9 cellular contexts compared by ENCODE assay signal in genomic region chr3:42014949-42015533, GRCh38. TPM values are rescaled to one million over a fixed set of nuclear protein-coding genes. Genes with fewer than 3 reads are reported as not detected.
DNase-seq lines count a peak whose midpoint lies in the region; ATAC-seq, FAIRE-seq and TF ChIP-seq lines count a peak whose summit lies in the region.
"Had no signal": no experiment of that assay in that cellular context is flagged by ENCODE, and none has a peak within 500 bp of the region (broad histone marks: within the 10 kb centered on the region; RNA-seq: fewer than 3 reads in every experiment).

No MANE protein-coding gene starts in this region.

- no peaks in the 10 kb centered on the region; the same call in 2 of the 3 replicates for H3K36me3 ChIP-seq in K562 (ENCODE audit: control insufficient read depth, insufficient read depth, low read length)

- H3K27me3 ChIP-seq in K562 (ENCODE audit: control insufficient read depth in 2 of 2, insufficient read depth in 2 of 2, low read length in 2 of 2): no peaks in the 10 kb centered on the region; a peak in 1 of 5 replicates

- H3K9ac ChIP-seq in K562 (ENCODE audit: insufficient read depth in 1 of 2, low read depth in 2 of 2, low read length in 2 of 2): peak overlapping the region; percentile 84 to 97

- 27% methylated on average over 11 of the region's 11 CpGs for WGBS in K562 (ENCODE audit: insufficient coverage, low coverage, missing lambda C conversion rate)

- no peaks in the 10 kb centered on the region for H3K9me3 ChIP-seq in K562 (replicated peaks; ENCODE audit: control insufficient read depth, insufficient read depth, low read depth, low read length)

- H3K4me1 ChIP-seq in K562 (replicated peaks in 1 of 2; ENCODE audit: control insufficient read depth in 2 of 2, insufficient read depth in 2 of 2, low read length in 2 of 2): peaks cover 16 to 24% of the 10 kb centered on the region in 2 experiments

- no peaks in the 10 kb centered on the region for H3K27me3 Mint-ChIP-seq in activated CD8-positive, alpha-beta memory T cell treated with anti-CD3 and anti-CD28 coated beads, Interleukin-2, amount 10 ng/mL, durations not matched to agents 7 days and 5 days

- TSS peak; percentile 52 for BruUV-seq in K562 (replicated peaks; lab: Mats Ljungman, UMichigan)

- peaks cover 59% of the 10 kb centered on the region for H3K79me2 ChIP-seq in K562 (ENCODE audit: control insufficient read depth, insufficient read depth, low read length)

- H3K36me3 Mint-ChIP-seq in activated CD8-positive, alpha-beta memory T cell treated with anti-CD3 and anti-CD28 coated beads, Interleukin-2, amount 10 ng/mL, durations not matched to agents 7 days and 5 days: no peaks in the 10 kb centered on the region

- no peak for ATAC-seq in activated CD8-positive, alpha-beta memory T cell treated with anti-CD3 and anti-CD28 coated beads, Interleukin-2, amount 10 ng/mL, durations not matched to agents 7 days and 5 days
- peak; percentile 32 for ATAC-seq in K562

- no peak for TF ChIP-seq POLR2A in K562 (conservative IDR thresholded peaks at IDR 0.05)

- H3K27ac ChIP-seq in K562 (ENCODE audit: extremely low read depth, low read depth, low read length) (peak overlapping the region; percentile 90; the same call in 1 of the 3 replicates), skin epidermis (peak overlapping the region in 14 of 21 experiments; percentile 18 to 94 (median 90))

- H3K9me3 Mint-ChIP-seq in activated CD8-positive, alpha-beta memory T cell treated with anti-CD3 and anti-CD28 coated beads, Interleukin-2, amount 10 ng/mL, durations not matched to agents 7 days and 5 days (ENCODE audit: low read depth): no peaks in the 10 kb centered on the region

- DNase-seq in activated CD8-positive, alpha-beta memory T cell treated with anti-CD3 and anti-CD28 coated beads, Interleukin-2, amount 10 ng/mL, durations not matched to agents 7 days and 5 days: peak; percentile 53
- no peak for DNase-seq in activated CD8-positive, alpha-beta memory T cell treated with anti-CD3 and anti-CD28 coated beads for 24 hours
- DNase-seq in NCI-H82 (lab: John Stamatoyannopoulos, UW): peak; percentile 84
- DNase-seq in K562 (ENCODE audit: extremely low read depth in 1 of 4, low spot score in 3 of 4): peak in 2 of 4 experiments; percentile 33 to 49
- peak; percentile 34 for DNase-seq in iPS-NIHi7 (ENCODE audit: extremely low spot score)
- no peak for DNase-seq in NCI-H2196 treated with DMSO at 0.1 percent for 48 hours (lab: John Stamatoyannopoulos, UW; ENCODE audit: unreplicated experiment)
- DNase-seq in NCI-H510A (lab: John Stamatoyannopoulos, UW): no peak

- H3K27ac Mint-ChIP-seq in activated CD8-positive, alpha-beta memory T cell treated with anti-CD3 and anti-CD28 coated beads, Interleukin-2, amount 10 ng/mL, durations not matched to agents 7 days and 5 days: peak overlapping the region; percentile 83

- no peak overlapping the region for H2AFZ ChIP-seq in K562 (ENCODE audit: low read depth, low read length)

- H3K4me3 ChIP-seq in K562 (peak overlapping the region; percentile 85), skin epidermis (peak overlapping the region; percentile 68 to 96 (median 81))

- TF ChIP-seq RAD21 in K562 (CRISPR knock-in tag; conservative IDR thresholded peaks at IDR 0.05 in 1 of 2, IDR thresholded peaks at IDR 0.05 in 1 of 2): no peak

- CTCF ChIA-PET in activated CD8-positive, alpha-beta memory T cell treated with anti-CD3 and anti-CD28 coated beads, Interleukin-2, amount 10 ng/mL, durations not matched to agents 7 days and 5 days (lab: Charles Lee): interaction anchor here (0.7 to 1.7 kb wide), 5 partner anchors 10 to 176 kb away, joined by 3 to 9 read pairs (median 3); no protein-coding TSS in a partner anchor
- CTCF ChIA-PET in K562 (lab: Yijun Ruan, JAX; ENCODE audit: low intra/inter-chr PET ratio): interaction anchor here (1.4 kb wide), 1 partner anchor 84 kb away, joined by 6 read pairs; no protein-coding TSS in a partner anchor

- in situ Hi-C loops in K562 (cut with MboI): no loop called here

- peaks cover 35% of the 10 kb centered on the region for H3K4me1 Mint-ChIP-seq in activated CD8-positive, alpha-beta memory T cell treated with anti-CD3 and anti-CD28 coated beads, Interleukin-2, amount 10 ng/mL, durations not matched to agents 7 days and 5 days

- peak; percentile 35 for FAIRE-seq in K562 (lab: Jason Lieb, UNC)
- FAIRE-seq: colon had no signal

- H3K4me2 ChIP-seq in K562 (ENCODE audit: insufficient read depth, low read length): peak overlapping the region; percentile 88

- intact Hi-C loops in K562 (cut with micrococcal nuclease): no loop called here

- no peak for TF ChIP-seq CTCF in K562 (IDR thresholded peaks at IDR 0.05 in 2 of 3, conservative IDR thresholded peaks at IDR 0.05 in 1 of 3; ENCODE audit: insufficient read depth in 2 of 3, low read depth in 1 of 3, low read length in 3 of 3)

- no peaks in the 10 kb centered on the region for H3K9me1 ChIP-seq in K562 (ENCODE audit: control insufficient read depth, insufficient read depth, low read length)

- no peak for TF ChIP-seq EP300 in K562 (IDR thresholded peaks at IDR 0.05; ENCODE audit: low read length)

- POLR2A ChIA-PET in K562 (lab: Yijun Ruan, JAX): interaction anchor here (0.6 to 3.3 kb wide), 12 partner anchors 9 to 184 kb away, joined by 3 to 27 read pairs (median 4); no protein-coding TSS in a partner anchor

- H4K20me1 ChIP-seq in K562 (replicated peaks; ENCODE audit: control insufficient read depth, insufficient read depth, low read length): peaks cover 6% of the 10 kb centered on the region; the same call in 1 of the 2 replicates

- H3K4me3 Mint-ChIP-seq in activated CD8-positive, alpha-beta memory T cell treated with anti-CD3 and anti-CD28 coated beads, Interleukin-2, amount 10 ng/mL, durations not matched to agents 7 days and 5 days: peak overlapping the region; percentile 79

TF ChIP-seq in K562, 482 proteins besides CTCF, POLR2A, EP300 and RAD21:
- TF ChIP-seq CSDE1 (IDR thresholded peaks at IDR 0.05): no peak
- 0 out of 2 replicates have a peak, but pooled peaks have one; percentile 40 for TF ChIP-seq CBFB (CRISPR knock-in tag; IDR thresholded peaks at IDR 0.05)
- 0 out of 2 replicates have a peak, but pooled peaks have one; percentile 28 for TF ChIP-seq LEF1 (IDR thresholded peaks at IDR 0.05)
- TF ChIP-seq HDAC2 (IDR thresholded peaks at IDR 0.05): no peak
- TF ChIP-seq TFAP4 (CRISPR knock-in tag; IDR thresholded peaks at IDR 0.05; ENCODE audit: borderline replicate concordance): peak; percentile 26; the same call in 1 of the 2 replicates
- peak; percentile 59; the same call in 1 of the 2 replicates for TF ChIP-seq ZBTB7A (IDR thresholded peaks at IDR 0.05; ENCODE audit: borderline replicate concordance, control insufficient read depth, low read depth, low read length)
- TF ChIP-seq BRD4 (IDR thresholded peaks at IDR 0.05): no peak
- TF ChIP-seq GABPB1 (CRISPR knock-in tag; IDR thresholded peaks at IDR 0.05): 0 out of 2 replicates have a peak, but pooled peaks have one; percentile 25
- no peak for TF ChIP-seq NCOA4 (IDR thresholded peaks at IDR 0.05; ENCODE audit: partially characterized antibody)
- no peak for TF ChIP-seq POLR2H (tag; IDR thresholded peaks at IDR 0.05; ENCODE audit: low read depth)
- TF ChIP-seq PCBP2 (IDR thresholded peaks at IDR 0.05; ENCODE audit: low read depth, low read length, poor library complexity, severe bottlenecking): no peak
- no peak for TF ChIP-seq JUNB (CRISPR knock-in tag; conservative IDR thresholded peaks at IDR 0.05)
- TF ChIP-seq, protein P1, sequence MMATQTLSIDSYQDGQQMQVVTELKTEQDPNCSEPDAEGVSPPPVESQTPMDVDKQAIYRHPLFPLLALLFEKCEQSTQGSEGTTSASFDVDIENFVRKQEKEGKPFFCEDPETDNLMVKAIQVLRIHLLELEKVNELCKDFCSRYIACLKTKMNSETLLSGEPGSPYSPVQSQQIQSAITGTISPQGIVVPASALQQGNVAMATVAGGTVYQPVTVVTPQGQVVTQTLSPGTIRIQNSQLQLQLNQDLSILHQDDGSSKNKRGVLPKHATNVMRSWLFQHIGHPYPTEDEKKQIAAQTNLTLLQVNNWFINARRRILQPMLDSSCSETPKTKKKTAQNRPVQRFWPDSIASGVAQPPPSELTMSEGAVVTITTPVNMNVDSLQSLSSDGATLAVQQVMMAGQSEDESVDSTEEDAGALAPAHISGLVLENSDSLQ (IDR thresholded peaks at IDR 0.05): peak; percentile 58
- TF ChIP-seq GTF2A2 (tag; IDR thresholded peaks at IDR 0.05): no peak
- no peak for TF ChIP-seq E2F3 (CRISPR knock-in tag; IDR thresholded peaks at IDR 0.05)

RNA-seq across cellular contexts. Expression of gene ULK4, which starts 53.1 kb away (rescaled TPM):
- 10 to 100 TPM in 1 of 2 experiments, 1 to 10 TPM in 1; 9.5 to 13.3 TPM for total RNA-seq in activated CD8-positive, alpha-beta memory T cell treated with anti-CD3 and anti-CD28 coated beads, Interleukin-2, amount 10 ng/mL, durations not matched to agents 7 days and 5 days
- total RNA-seq in K562 (2011; cell fraction: chromatin; rRNA removed; ENCODE audit: low replicate concordance): 5.5 and 12.7 TPM in 2 replicates
- 3.6 and 3.8 TPM in 2 replicates for total RNA-seq in K562 (2011; cell fraction: nucleolus; rRNA removed)
- 5.5 and 6.0 TPM in 2 replicates for total RNA-seq in K562 (2011; cell fraction: nucleoplasm; rRNA removed)
- 2.9 and 5.7 TPM in 2 replicates for total RNA-seq in K562 (2014; rRNA removed)
- 5.2 and 5.9 TPM in 2 replicates for total RNA-seq in K562 (2014; rRNA removed; fragmentation: Illumina TruSeq; extraction: Trizol)
- total RNA-seq in K562 (2015; rRNA removed; fragmentation: Illumina TruSeq; extraction: Trizol): 4.6 and 4.8 TPM in 2 replicates
- 3.1 and 3.3 TPM in 2 replicates for total RNA-seq in K562 (2021)
- polyA plus RNA-seq in K562 (2011; rRNA removed): 2.1 and 3.2 TPM in 2 replicates
- polyA plus RNA-seq in K562 (2011; cell fraction: cytosol; rRNA removed): 0.95 and 0.99 TPM in 2 replicates
- 2.9 and 3.5 TPM in 2 replicates for polyA plus RNA-seq in K562 (2011; cell fraction: nucleus; rRNA removed)
- 1.4 and 3.2 TPM in 2 replicates for polyA plus RNA-seq in K562 (2012)
- 3.0 and 3.7 TPM in 2 replicates for polyA plus RNA-seq in K562 (2014; fragmentation: Illumina TruSeq; extraction: Trizol)
- polyA plus RNA-seq in K562 (2014; fragmentation: Nextera tagmentation; extraction: Ambion mirVana): 1 to 10 TPM; 3.4 to 5.4 TPM
- polyA plus RNA-seq in K562 (2014; rRNA removed): 2.9 and 3.5 TPM in 2 replicates
- polyA minus RNA-seq in K562 (2011; rRNA and poly(A)+ RNA removed): 3.1 and 5.1 TPM in 2 replicates
- 2.3 TPM in 1 of 2 replicates, not detected in the other for polyA minus RNA-seq in K562 (2011; cell fraction: cytosol; rRNA and poly(A)+ RNA removed)
- 6.5 and 6.6 TPM in 2 replicates for polyA minus RNA-seq in K562 (2011; cell fraction: nucleus; rRNA and poly(A)+ RNA removed)

Comparison
In these comparisons a context has a peak if more than half of its experiments do, and no peak if none do; other contexts are left out.
1. DNase-seq: peak in activated CD8-positive, alpha-beta memory T cell treated with anti-CD3 and anti-CD28 coated beads, Interleukin-2, amount 10 ng/mL, durations not matched to agents 7 days and 5 days (single experiment), NCI-H82 (single experiment) and iPS-NIHi7 (single experiment); none in activated CD8-positive, alpha-beta memory T cell treated with anti-CD3 and anti-CD28 coated beads for 24 hours (single experiment), NCI-H2196 treated with DMSO at 0.1 percent for 48 hours (single experiment) and NCI-H510A (single experiment).